Comparison of ENCODE assay signal across 31 cellular contexts in the genomic region with DNA sequence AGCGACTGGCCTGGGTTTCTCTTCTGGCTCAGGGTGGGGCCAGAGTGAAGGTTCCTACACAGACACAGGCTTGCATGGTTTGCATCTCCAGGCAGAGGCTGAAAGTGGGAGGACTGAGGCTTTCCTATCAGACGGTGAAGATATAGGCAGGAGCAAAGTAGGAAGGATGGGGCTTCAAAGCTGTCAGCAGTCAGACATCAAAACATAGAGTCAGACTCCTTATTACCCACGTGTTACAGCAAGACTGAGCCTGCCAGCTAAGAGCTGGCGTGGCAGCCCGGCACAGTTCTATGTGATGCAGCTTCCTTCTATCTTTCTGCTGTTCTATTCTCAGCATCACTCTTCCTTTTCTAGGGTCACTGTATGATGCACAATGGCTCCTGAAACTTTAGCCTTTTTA.
"Had no signal": no experiment of that assay in that cellular context is flagged by ENCODE, and none has a peak within 500 bp of the region (broad histone marks: within the 10 kb centered on the region; RNA-seq: fewer than 3 reads in every experiment).

No MANE protein-coding gene starts in this region.

- H3K4me1 ChIP-seq: adrenal gland, body of pancreas, esophagus squamous epithelium, heart left ventricle had no signal

- H3K27ac ChIP-seq: adrenal gland, body of pancreas, cardiac muscle cell, epithelial cell of prostate, esophagus squamous epithelium, heart left ventricle, WERI-Rb-1 had no signal

- H3K36me3 ChIP-seq: adrenal gland, cardiac muscle cell, esophagus squamous epithelium, heart left ventricle, WERI-Rb-1 had no signal

- ATAC-seq: activated CD4-positive, CD25-positive, alpha-beta regulatory T cell treated with anti-CD3 and anti-CD28 coated beads, Interleukin-2, amount 50 U/mL, for 24 hours; activated CD8-positive, alpha-beta T cell treated with anti-CD3 and anti-CD28 coated beads for 36 hours; activated naive CD8-positive, alpha-beta T cell treated with anti-CD3 and anti-CD28 coated beads, Interleukin-2, amount 50 U/mL, for 24 hours; activated T-cell treated with anti-CD3 and anti-CD28 coated beads, Interleukin-2, amount 50 U/mL, for 4 hours; activated T-helper 17 cell treated with anti-CD3 and anti-CD28 coated beads, Interleukin-2, amount 50 U/mL, for 72 hours; body of pancreas; effector memory CD8-positive, alpha-beta T cell; heart left ventricle; T-helper 17 cell had no signal

- DNase-seq: activated B cell treated with CpG ODN at 0.5 μM for 24 hours; activated CD4-positive, alpha-beta T cell treated with anti-CD3 and anti-CD28 coated beads for 48 hours; activated CD4-positive, alpha-beta T cell treated with anti-CD3 and anti-CD28 coated beads, Interleukin-2, amount 50 U/mL, for 1 hour; activated CD4-positive, alpha-beta T cell treated with anti-CD3 and anti-CD28 coated beads, Interleukin-2, amount 50 U/mL, for 48 hours; activated CD8-positive, alpha-beta memory T cell treated with anti-CD3 and anti-CD28 coated beads for 24 hours; activated CD8-positive, alpha-beta T cell treated with anti-CD3 and anti-CD28 coated beads for 36 hours; activated effector memory CD4-positive, alpha-beta T cell treated with Interleukin-2 at 50 U/mL for 16 hours; activated naive CD4-positive, alpha-beta T cell treated with anti-CD3 and anti-CD28 coated beads for 36 hours; activated naive CD8-positive, alpha-beta T cell treated with anti-CD3 and anti-CD28 coated beads for 36 hours; activated naive CD8-positive, alpha-beta T cell treated with anti-CD3 and anti-CD28 coated beads, Interleukin-2, amount 50 U/mL, for 24 hours; activated T-cell treated with anti-CD3 and anti-CD28 coated beads, Interleukin-2, amount 50 U/mL, for 4 hours; adrenal gland; amygdala; aorta; body of pancreas; cortex of kidney; dermis blood vessel endothelial cell; effector CD4-positive, alpha-beta T cell; effector memory CD8-positive, alpha-beta T cell; esophagus squamous epithelium; heart left ventricle; T-helper 1 cell; T-helper 17 cell; T1000; WERI-Rb-1 had no signal

- H3K4me3 ChIP-seq: adrenal gland, body of pancreas, cardiac muscle cell, esophagus squamous epithelium, heart left ventricle had no signal

- FAIRE-seq: colon, frontal cortex had no signal

- H3K9me3 ChIP-seq: adrenal gland, body of pancreas, esophagus squamous epithelium, heart left ventricle had no signal

- H3K27me3 ChIP-seq: adrenal gland, body of pancreas, cardiac muscle cell, esophagus squamous epithelium, heart left ventricle had no signal
